1 cellular context compared by ENCODE assay signal in the genomic region with DNA sequence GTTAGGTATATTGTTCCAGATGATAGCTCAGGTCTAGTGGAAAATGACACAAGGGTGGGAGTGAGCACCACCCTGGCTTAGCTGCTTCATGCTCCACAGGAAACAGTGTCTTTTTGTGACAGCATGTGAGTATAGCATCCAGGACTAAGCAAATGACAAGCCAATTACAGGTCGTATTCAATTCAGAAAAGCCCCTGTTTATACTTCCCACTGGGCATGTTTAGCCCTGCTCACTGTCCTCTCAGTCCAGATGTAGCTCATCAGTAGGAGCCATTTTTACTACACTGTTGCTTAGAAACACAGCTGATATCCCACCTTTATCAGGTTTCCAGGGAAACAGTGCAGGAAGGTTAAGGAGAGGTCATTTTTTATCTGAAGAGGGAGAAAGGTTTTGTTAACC.
TF ChIP-seq lines count a peak whose summit lies in the region.

No MANE protein-coding gene starts in this region.

TF ChIP-seq in WTC11, 78 proteins besides CTCF, POLR2A, EP300 and RAD21:
- no peak for TF ChIP-seq ZNF138 (CRISPR knock-in tag; conservative IDR thresholded peaks at IDR 0.05)
- TF ChIP-seq, protein P1, sequence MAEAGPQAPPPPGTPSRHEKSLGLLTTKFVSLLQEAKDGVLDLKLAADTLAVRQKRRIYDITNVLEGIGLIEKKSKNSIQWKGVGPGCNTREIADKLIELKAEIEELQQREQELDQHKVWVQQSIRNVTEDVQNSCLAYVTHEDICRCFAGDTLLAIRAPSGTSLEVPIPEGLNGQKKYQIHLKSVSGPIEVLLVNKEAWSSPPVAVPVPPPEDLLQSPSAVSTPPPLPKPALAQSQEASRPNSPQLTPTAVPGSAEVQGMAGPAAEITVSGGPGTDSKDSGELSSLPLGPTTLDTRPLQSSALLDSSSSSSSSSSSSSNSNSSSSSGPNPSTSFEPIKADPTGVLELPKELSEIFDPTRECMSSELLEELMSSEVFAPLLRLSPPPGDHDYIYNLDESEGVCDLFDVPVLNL (CRISPR knock-in tag; IDR thresholded peaks at IDR 0.05; ENCODE audit: borderline replicate concordance, low read depth) = no peak
- TF ChIP-seq AFF4 (CRISPR knock-in tag; IDR thresholded peaks at IDR 0.05; ENCODE audit: borderline replicate concordance) = no peak
- no peak for TF ChIP-seq OVOL2 (CRISPR knock-in tag; IDR thresholded peaks at IDR 0.05; ENCODE audit: borderline replicate concordance)
- TF ChIP-seq ARID4B (CRISPR knock-in tag; IDR thresholded peaks at IDR 0.05; ENCODE audit: borderline replicate concordance) = no peak
- TF ChIP-seq ZNF263 (CRISPR knock-in tag; IDR thresholded peaks at IDR 0.05; ENCODE audit: low read depth) = no peak
- TF ChIP-seq NR2C2 (CRISPR knock-in tag; IDR thresholded peaks at IDR 0.05) = no peak
- TF ChIP-seq, protein P2, sequence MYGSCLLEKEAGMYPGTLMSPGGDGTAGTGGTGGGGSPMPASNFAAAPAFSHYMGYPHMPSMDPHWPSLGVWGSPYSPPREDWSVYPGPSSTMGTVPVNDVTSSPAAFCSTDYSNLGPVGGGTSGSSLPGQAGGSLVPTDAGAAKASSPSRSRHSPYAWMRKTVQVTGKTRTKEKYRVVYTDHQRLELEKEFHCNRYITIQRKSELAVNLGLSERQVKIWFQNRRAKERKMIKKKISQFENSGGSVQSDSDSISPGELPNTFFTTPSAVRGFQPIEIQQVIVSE (CRISPR knock-in tag; IDR thresholded peaks at IDR 0.05; ENCODE audit: borderline replicate concordance) = no peak
- no peak for TF ChIP-seq FOXK1 (CRISPR knock-in tag; IDR thresholded peaks at IDR 0.05)
- TF ChIP-seq SMAD3 (CRISPR knock-in tag; IDR thresholded peaks at IDR 0.05; ENCODE audit: borderline replicate concordance) = no peak
- TF ChIP-seq ETV6 (CRISPR knock-in tag; IDR thresholded peaks at IDR 0.05) = no peak
- TF ChIP-seq ZMAT4 (CRISPR knock-in tag; IDR thresholded peaks at IDR 0.05) = no peak
- no peak for TF ChIP-seq MYBL2 (CRISPR knock-in tag; IDR thresholded peaks at IDR 0.05)
- no peak for TF ChIP-seq RELA (CRISPR knock-in tag; IDR thresholded peaks at IDR 0.05; ENCODE audit: borderline replicate concordance)
- TF ChIP-seq FOXP1 (CRISPR knock-in tag; IDR thresholded peaks at IDR 0.05; ENCODE audit: borderline replicate concordance) = no peak
- TF ChIP-seq PRRX2 (CRISPR knock-in tag; IDR thresholded peaks at IDR 0.05) = no peak
- TF ChIP-seq JUN (CRISPR knock-in tag; IDR thresholded peaks at IDR 0.05) = no peak
- no peak for TF ChIP-seq KAT7 (CRISPR knock-in tag; IDR thresholded peaks at IDR 0.05; ENCODE audit: borderline replicate concordance)
- no peak for TF ChIP-seq ELF4 (CRISPR knock-in tag; IDR thresholded peaks at IDR 0.05; ENCODE audit: low read depth)
- no peak for TF ChIP-seq ZNF416 (CRISPR knock-in tag; IDR thresholded peaks at IDR 0.05)
